20 cellular contexts compared by ENCODE assay signal in the genomic region with DNA sequence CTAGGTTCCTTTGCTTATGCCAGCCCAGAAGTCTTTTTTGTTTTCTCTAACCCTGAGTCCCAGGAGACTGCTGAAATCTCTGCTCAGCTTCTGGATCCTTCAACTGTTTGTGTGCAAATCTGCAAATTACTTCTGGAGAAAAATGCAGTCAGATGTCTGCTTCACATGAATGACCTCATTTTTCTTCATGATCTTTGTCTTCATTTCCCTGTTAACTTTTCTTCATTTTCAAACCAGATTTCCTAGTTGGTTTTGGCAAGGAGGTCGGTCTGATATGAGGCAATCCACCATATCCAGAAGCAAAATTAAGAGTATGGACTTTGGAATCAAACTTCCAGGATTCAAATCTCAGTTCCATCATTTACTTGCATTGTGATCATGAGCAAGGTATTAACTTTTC.
"Had no signal": no experiment of that assay in that cellular context is flagged by ENCODE, and none has a peak within 500 bp of the region (broad histone marks: within the 10 kb centered on the region; RNA-seq: fewer than 3 reads in every experiment).

No MANE protein-coding gene starts in this region.

- H3K36me3 Mint-ChIP-seq: activated naive CD8-positive, alpha-beta T cell treated with anti-CD3 and anti-CD28 coated beads, Interleukin-2, amount 10 ng/mL, durations not matched to agents 7 days and 5 days; brain had no signal

- H3K27ac ChIP-seq: prostate gland, right atrium auricular region, SK-N-MC, skin epidermis, stomach, thoracic aorta had no signal

- H3K4me1 Mint-ChIP-seq: activated naive CD8-positive, alpha-beta T cell treated with anti-CD3 and anti-CD28 coated beads, Interleukin-2, amount 10 ng/mL, durations not matched to agents 7 days and 5 days; brain had no signal

- ATAC-seq: activated CD8-positive, alpha-beta T cell treated with anti-CD3 and anti-CD28 coated beads for 36 hours had no signal

- H3K27me3 ChIP-seq: right atrium auricular region, stomach had no signal

- H3K4me1 ChIP-seq: prostate gland, right atrium auricular region, stomach had no signal

- H3K9me3 ChIP-seq: prostate gland, right atrium auricular region, stomach, thoracic aorta had no signal

- H3K36me3 ChIP-seq: prostate gland, right atrium auricular region, stomach, thoracic aorta had no signal

- DNase-seq: activated CD4-positive, alpha-beta T cell treated with anti-CD3 and anti-CD28 coated beads for 4 hours; activated CD8-positive, alpha-beta T cell treated with anti-CD3 and anti-CD28 coated beads for 36 hours; activated naive CD4-positive, alpha-beta T cell treated with Interleukin-2 at 50 U/mL for 16 hours; activated naive CD8-positive, alpha-beta T cell treated with anti-CD3 and anti-CD28 coated beads, Interleukin-2, amount 10 ng/mL, durations not matched to agents 7 days and 5 days; activated T-cell treated with anti-CD3 and anti-CD28 coated beads, Interleukin-2, amount 50 U/mL, for 24 hours; central memory CD4-positive, alpha-beta T cell; effector CD4-positive, alpha-beta T cell; midbrain; stimulated activated CD4-positive, alpha-beta T cell treated with anti-CD3 and anti-CD28 coated beads, Interleukin-15, amount 100 ng/mL, for 24 hours; stimulated activated CD4-positive, alpha-beta T cell treated with anti-CD3 and anti-CD28 coated beads, Interleukin-4, amount 100 ng/mL, for 1 hour; stomach had no signal

- H3K9me3 Mint-ChIP-seq: activated CD8-positive, alpha-beta T cell treated with anti-CD3 and anti-CD28 coated beads for 36 hours; activated naive CD8-positive, alpha-beta T cell treated with anti-CD3 and anti-CD28 coated beads, Interleukin-2, amount 10 ng/mL, durations not matched to agents 7 days and 5 days; activated T-cell treated with anti-CD3 and anti-CD28 coated beads, Interleukin-2, amount 50 U/mL, for 24 hours; activated T-helper 2 cell treated with anti-CD3 and anti-CD28 coated beads, Interferon-gamma antibody, Interleukin-2, Interleukin-4, amounts not matched to agents 10 μg/mL and 5 μg/mL and 100 μg/mL, durations not matched to agents 14 hours and 24 hours and 36 hours; T-helper 2 cell treated with Interferon-gamma antibody and Interleukin-4, amounts not matched to agents 5 μg/mL and 100 μg/mL, for 36 hours had no signal

- H3K27ac Mint-ChIP-seq: activated CD8-positive, alpha-beta T cell treated with anti-CD3 and anti-CD28 coated beads for 36 hours; activated naive CD8-positive, alpha-beta T cell treated with anti-CD3 and anti-CD28 coated beads, Interleukin-2, amount 10 ng/mL, durations not matched to agents 7 days and 5 days; activated T-cell treated with anti-CD3 and anti-CD28 coated beads, Interleukin-2, amount 50 U/mL, for 24 hours; activated T-helper 2 cell treated with anti-CD3 and anti-CD28 coated beads, Interferon-gamma antibody, Interleukin-2, Interleukin-4, amounts not matched to agents 10 μg/mL and 5 μg/mL and 100 μg/mL, durations not matched to agents 14 hours and 24 hours and 36 hours; brain; T-helper 2 cell treated with Interferon-gamma antibody and Interleukin-4, amounts not matched to agents 5 μg/mL and 100 μg/mL, for 36 hours had no signal

- H3K4me3 Mint-ChIP-seq: activated CD8-positive, alpha-beta T cell treated with anti-CD3 and anti-CD28 coated beads for 36 hours; activated naive CD8-positive, alpha-beta T cell treated with anti-CD3 and anti-CD28 coated beads, Interleukin-2, amount 10 ng/mL, durations not matched to agents 7 days and 5 days; activated T-cell treated with anti-CD3 and anti-CD28 coated beads, Interleukin-2, amount 50 U/mL, for 24 hours; brain; T-helper 2 cell treated with Interferon-gamma antibody and Interleukin-4, amounts not matched to agents 5 μg/mL and 100 μg/mL, for 36 hours had no signal

- FAIRE-seq: TTC549 had no signal

- H3K4me3 ChIP-seq: prostate gland, right atrium auricular region, SK-N-MC, skin epidermis, stomach, thoracic aorta had no signal
